ENCODE assay signal across 8 cellular contexts in genomic region chr2:14632133-14632936, GRCh38. TPM values are rescaled to one million over a fixed set of nuclear protein-coding genes. Genes with fewer than 3 reads are reported as not detected.
DNase-seq lines count a peak whose midpoint lies in the region; ATAC-seq and TF ChIP-seq lines count a peak whose summit lies in the region.

A gene with protein sequence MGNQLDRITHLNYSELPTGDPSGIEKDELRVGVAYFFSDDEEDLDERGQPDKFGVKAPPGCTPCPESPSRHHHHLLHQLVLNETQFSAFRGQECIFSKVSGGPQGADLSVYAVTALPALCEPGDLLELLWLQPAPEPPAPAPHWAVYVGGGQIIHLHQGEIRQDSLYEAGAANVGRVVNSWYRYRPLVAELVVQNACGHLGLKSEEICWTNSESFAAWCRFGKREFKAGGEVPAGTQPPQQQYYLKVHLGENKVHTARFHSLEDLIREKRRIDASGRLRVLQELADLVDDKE (plus strand): TSS chr2:14632717. CDS start chr2:14633980, 1,263 bp downstream.

- no peak within 1 kb of the TSS for H3K27ac Mint-ChIP-seq in activated CD8-positive, alpha-beta T cell treated with anti-CD3 and anti-CD28 coated beads for 36 hours
- H3K27ac Mint-ChIP-seq in glutamatergic neuron (ENCODE audit: unreplicated experiment): peak within 1 kb of the TSS; percentile 75
- H3K27ac Mint-ChIP-seq in activated CD4-positive, alpha-beta memory T cell treated with anti-CD3 and anti-CD28 coated beads for 36 hours: no peak within 1 kb of the TSS

- H3K9me3 Mint-ChIP-seq in activated CD8-positive, alpha-beta T cell treated with anti-CD3 and anti-CD28 coated beads for 36 hours: peaks cover 3% of the 10 kb centered on the region
- peaks cover 10% of the 10 kb centered on the region for H3K9me3 Mint-ChIP-seq in glutamatergic neuron (ENCODE audit: unreplicated experiment)
- H3K9me3 Mint-ChIP-seq in activated CD4-positive, alpha-beta memory T cell treated with anti-CD3 and anti-CD28 coated beads for 36 hours: no peaks in the 10 kb centered on the region

- POLR2A ChIA-PET in activated CD8-positive, alpha-beta T cell treated with anti-CD3 and anti-CD28 coated beads for 36 hours (lab: Charles Lee): no interaction called here
- POLR2A ChIA-PET in activated CD4-positive, alpha-beta memory T cell treated with anti-CD3 and anti-CD28 coated beads for 36 hours (lab: Charles Lee): no interaction called here

- H3K27me3 Mint-ChIP-seq in activated CD8-positive, alpha-beta T cell treated with anti-CD3 and anti-CD28 coated beads for 36 hours: peaks cover 42% of the 10 kb centered on the region
- H3K27me3 Mint-ChIP-seq in glutamatergic neuron (ENCODE audit: unreplicated experiment): peaks cover 11% of the 10 kb centered on the region
- H3K27me3 Mint-ChIP-seq in activated CD4-positive, alpha-beta memory T cell treated with anti-CD3 and anti-CD28 coated beads for 36 hours: peaks cover 45% of the 10 kb centered on the region

- CTCF ChIA-PET in activated CD8-positive, alpha-beta T cell treated with anti-CD3 and anti-CD28 coated beads for 36 hours (lab: Charles Lee): no interaction called here
- CTCF ChIA-PET in activated CD4-positive, alpha-beta memory T cell treated with anti-CD3 and anti-CD28 coated beads for 36 hours (lab: Charles Lee): no interaction called here

- ATAC-seq in activated CD8-positive, alpha-beta T cell treated with anti-CD3 and anti-CD28 coated beads for 36 hours: peak; percentile 39
- ATAC-seq in HG02623 (IDR thresholded peaks at IDR 0.05; ENCODE audit: unreplicated experiment): no peak

- intact Hi-C loops in activated CD8-positive, alpha-beta T cell treated with anti-CD3 and anti-CD28 coated beads for 36 hours (cut with micrococcal nuclease): no loop called here
- intact Hi-C loops in activated CD4-positive, alpha-beta memory T cell treated with anti-CD3 and anti-CD28 coated beads for 36 hours (cut with micrococcal nuclease): no loop called here

- no peak within 1 kb of the TSS for H3K4me3 Mint-ChIP-seq in activated CD8-positive, alpha-beta T cell treated with anti-CD3 and anti-CD28 coated beads for 36 hours
- H3K4me3 Mint-ChIP-seq in glutamatergic neuron (ENCODE audit: unreplicated experiment): peak within 1 kb of the TSS; percentile 98
- H3K4me3 Mint-ChIP-seq in activated CD4-positive, alpha-beta memory T cell treated with anti-CD3 and anti-CD28 coated beads for 36 hours: no peak within 1 kb of the TSS

- H3K4me1 Mint-ChIP-seq in activated CD8-positive, alpha-beta T cell treated with anti-CD3 and anti-CD28 coated beads for 36 hours (ENCODE audit: low read depth): peaks cover 3% of the 10 kb centered on the region
- peaks cover 11% of the 10 kb centered on the region for H3K4me1 Mint-ChIP-seq in glutamatergic neuron (ENCODE audit: low read depth, unreplicated experiment)
- H3K4me1 Mint-ChIP-seq in activated CD4-positive, alpha-beta memory T cell treated with anti-CD3 and anti-CD28 coated beads for 36 hours (ENCODE audit: low read depth): peaks cover 5% of the 10 kb centered on the region

- DNase-seq in EH (ENCODE audit: low read depth) (peak; percentile 57), NCI-H146 treated with DMSO at 0.1 percent for 48 hours (lab: John Stamatoyannopoulos, UW; ENCODE audit: unreplicated experiment) (peak; percentile 77), glutamatergic neuron (peak; percentile 95), non-pigmented ciliary epithelial cell (ENCODE audit: low read depth) (peak; percentile 20)
- no peak for DNase-seq in activated CD8-positive, alpha-beta T cell treated with anti-CD3 and anti-CD28 coated beads for 36 hours
- DNase-seq in activated CD4-positive, alpha-beta memory T cell treated with anti-CD3 and anti-CD28 coated beads for 36 hours: no peak
- DNase-seq in stimulated activated naive CD4-positive, alpha-beta T cell (lab: John Stamatoyannopoulos, UW): no peak

- TF ChIP-seq CTCF in activated CD8-positive, alpha-beta T cell treated with anti-CD3 and anti-CD28 coated beads for 36 hours (IDR thresholded peaks at IDR 0.05): no peak
- TF ChIP-seq CTCF in glutamatergic neuron (IDR thresholded peaks at IDR 0.05; ENCODE audit: partially characterized antibody, unreplicated experiment): no peak

- peaks cover 3% of the 10 kb centered on the region for H3K36me3 Mint-ChIP-seq in activated CD8-positive, alpha-beta T cell treated with anti-CD3 and anti-CD28 coated beads for 36 hours (ENCODE audit: low read depth)
- H3K36me3 Mint-ChIP-seq in glutamatergic neuron (ENCODE audit: unreplicated experiment): no peaks in the 10 kb centered on the region
- peaks cover 3% of the 10 kb centered on the region for H3K36me3 Mint-ChIP-seq in activated CD4-positive, alpha-beta memory T cell treated with anti-CD3 and anti-CD28 coated beads for 36 hours

RNA-seq across cellular contexts. Expression of the gene that starts here (rescaled TPM):
- total RNA-seq in activated CD8-positive, alpha-beta T cell treated with anti-CD3 and anti-CD28 coated beads for 36 hours: not detected
- 19.4 TPM for total RNA-seq in glutamatergic neuron (ENCODE audit: unreplicated experiment)
- total RNA-seq in activated CD4-positive, alpha-beta memory T cell treated with anti-CD3 and anti-CD28 coated beads for 36 hours: not detected

Comparison
In these comparisons a context has a peak if more than half of its experiments do, and no peak if none do; other contexts are left out.
1. RNA of the gene that starts here (total RNA-seq): 19.4 TPM in glutamatergic neuron (single experiment); not detected in activated CD8-positive, alpha-beta T cell treated with anti-CD3 and anti-CD28 coated beads for 36 hours and not detected in activated CD4-positive, alpha-beta memory T cell treated with anti-CD3 and anti-CD28 coated beads for 36 hours; every median in the first group is over 10 times any median in the second.
2. Peak in ATAC-seq in activated CD8-positive, alpha-beta T cell treated with anti-CD3 and anti-CD28 coated beads for 36 hours; RNA of the gene not detected or under 1 TPM.
3. DNase-seq: peak in EH (single experiment), NCI-H146 treated with DMSO at 0.1 percent for 48 hours (single experiment), glutamatergic neuron (single experiment) and non-pigmented ciliary epithelial cell (single experiment); none in activated CD8-positive, alpha-beta T cell treated with anti-CD3 and anti-CD28 coated beads for 36 hours (single experiment), activated CD4-positive, alpha-beta memory T cell treated with anti-CD3 and anti-CD28 coated beads for 36 hours (single experiment) and stimulated activated naive CD4-positive, alpha-beta T cell (0 of 6).